In the genomic region with DNA sequence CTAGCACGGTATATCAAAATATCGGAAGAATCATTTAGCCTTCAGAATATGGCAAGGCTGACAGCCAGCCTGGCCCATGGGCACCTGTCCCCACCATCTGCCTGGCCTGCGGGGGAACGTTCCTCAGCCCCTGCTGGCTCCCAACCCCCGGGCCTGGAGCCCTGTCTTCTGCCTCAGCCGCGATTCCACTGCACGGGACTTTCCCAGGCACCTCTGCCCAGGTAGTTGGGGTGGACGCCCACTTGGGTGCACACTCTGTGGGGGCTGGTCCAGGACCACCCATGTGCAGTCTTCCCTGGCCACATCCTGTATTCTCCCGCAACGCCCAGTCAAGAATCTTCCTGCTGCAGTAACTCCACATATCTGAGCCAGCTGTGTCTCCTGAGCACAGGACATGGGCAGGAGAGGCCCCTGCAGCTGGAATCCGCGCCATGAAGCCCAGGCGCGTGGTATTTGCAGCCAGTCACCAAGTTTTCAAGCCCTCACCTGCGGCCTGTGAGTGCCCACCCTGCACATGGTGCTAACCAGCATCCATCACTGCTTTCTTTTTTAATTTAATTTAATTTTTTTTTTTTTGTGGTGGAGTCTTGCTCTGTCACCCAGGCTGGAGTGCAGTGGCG, we compare ENCODE assay signal across 14 cellular contexts.
DNase-seq lines count a peak whose midpoint lies in the region; ATAC-seq, FAIRE-seq and TF ChIP-seq lines count a peak whose summit lies in the region.
"Had no signal": no experiment of that assay in that cellular context is flagged by ENCODE, and none has a peak within 500 bp of the region (broad histone marks: within the 10 kb centered on the region; RNA-seq: fewer than 3 reads in every experiment).

No MANE protein-coding gene starts in this region.

- TF ChIP-seq EP300 in HepG2 (IDR thresholded peaks at IDR 0.05; ENCODE audit: low read depth in 2 of 2, low read length in 2 of 2) (no peak), HepG2 (CRISPR knock-in tag; IDR thresholded peaks at IDR 0.05; ENCODE audit: borderline replicate concordance) (no peak)

- H3K27ac Mint-ChIP-seq in chondrocyte (ENCODE audit: unreplicated experiment) = no peak overlapping the region
- H3K27ac Mint-ChIP-seq in natural killer cell = no peak overlapping the region

- H3K4me3 Mint-ChIP-seq in chondrocyte (ENCODE audit: unreplicated experiment) (no peak overlapping the region), natural killer cell (no peak overlapping the region)

- intact Hi-C loops in right lobe of liver (cut with DNase I) (loop anchor here in 1 of 2 donors (10.0 kb wide), 1 partner anchor 318 kb away; no protein-coding TSS in a partner anchor), HepG2 (cut with micrococcal nuclease; ENCODE audit: unreplicated experiment) (no loop called here), natural killer cell (cut with micrococcal nuclease) (no loop called here), uterus (cut with DNase I; ENCODE audit: low total_unique reads) (no loop called here)

- no peak for TF ChIP-seq RAD21 in HepG2 (CRISPR knock-in tag; IDR thresholded peaks at IDR 0.05)

- peak; percentile 13 to 43 (median 38) for DNase-seq in right lobe of liver
- no peak for DNase-seq in HepG2 (ENCODE audit: low spot score)
- DNase-seq in chondrocyte (ENCODE audit: low spot score) = peak; percentile 68
- peak; percentile 9 for DNase-seq in natural killer cell
- DNase-seq in uterus = peak; percentile 7 to 8
- DNase-seq in activated CD4-positive, CD25-positive, alpha-beta regulatory T cell treated with anti-CD3 and anti-CD28 coated beads, Interleukin-2, amount 50 U/mL, for 72 hours = no peak
- no peak for DNase-seq in Kasumi-1 (lab: John Stamatoyannopoulos, UW)
- DNase-seq: NCI-H146, NCI-H69, SHP77 treated with DMSO at 0.1 percent for 48 hours had no signal

- H3K4me1 Mint-ChIP-seq in chondrocyte (ENCODE audit: low read depth) = no peaks in the 10 kb centered on the region
- peaks cover 0 to 5% of the 10 kb centered on the region in 2 donors for H3K4me1 Mint-ChIP-seq in natural killer cell

- H3K4me1 ChIP-seq in right lobe of liver (no peaks in the 10 kb centered on the region), HepG2 (ENCODE audit: insufficient read depth, low read length) (no peaks in the 10 kb centered on the region), uterus (no peaks in the 10 kb centered on the region)

- in situ Hi-C loops in HepG2 (cut with HindIII; ENCODE audit: extremely low pct_ligation_motif_present, low pct_unique_long_range_greater_than_20kb) = loop anchor here (10.0 kb wide), 1 partner anchor 328 kb away; no protein-coding TSS in a partner anchor

- no peak overlapping the region for H3K4me2 ChIP-seq in HepG2 (ENCODE audit: low read depth, low read length)

- peaks cover 35% of the 10 kb centered on the region for H3K27me3 Mint-ChIP-seq in chondrocyte (ENCODE audit: low read depth)
- peaks cover 13 to 21% of the 10 kb centered on the region in 2 donors for H3K27me3 Mint-ChIP-seq in natural killer cell (ENCODE audit: low read depth in 2 of 2)

- ATAC-seq in right lobe of liver (no peak), HepG2 (no peak), natural killer cell (no peak), HG03025 (IDR thresholded peaks at IDR 0.05; ENCODE audit: low FRiP score, unreplicated experiment) (no peak)

- POLR2A ChIA-PET in HepG2 (lab: Yijun Ruan, JAX) = no interaction called here

- TF ChIP-seq CTCF in right lobe of liver (IDR thresholded peaks at IDR 0.05) (no peak), HepG2 (CRISPR knock-in tag; IDR thresholded peaks at IDR 0.05) (no peak), chondrocyte (IDR thresholded peaks at IDR 0.05) (no peak), natural killer cell (IDR thresholded peaks at IDR 0.05) (no peak), uterus (IDR thresholded peaks at IDR 0.05) (no peak)

- H2AFZ ChIP-seq in HepG2 (ENCODE audit: low read length) = no peak overlapping the region

- H3K9me3 Mint-ChIP-seq in chondrocyte (ENCODE audit: low read depth) = no peaks in the 10 kb centered on the region
- H3K9me3 Mint-ChIP-seq in natural killer cell = no peaks in the 10 kb centered on the region

- no peaks in the 10 kb centered on the region for H3K36me3 Mint-ChIP-seq in chondrocyte (ENCODE audit: low read depth)
- H3K36me3 Mint-ChIP-seq in natural killer cell = no peaks in the 10 kb centered on the region

- CTCF ChIA-PET in HepG2 (lab: Yijun Ruan, JAX; ENCODE audit: low intra/inter-chr PET ratio, low total read pairs) = no interaction called here

- H3K27ac ChIP-seq in right lobe of liver (no peak overlapping the region), HepG2 (ENCODE audit: extremely low read length, insufficient read depth, low read length) (no peak overlapping the region), uterus (no peak overlapping the region)
- H3K27ac ChIP-seq: BLaER1 treated with 17β-estradiol and CSF1 and Interleukin-3, amounts not matched to agents 10 nM and 100 nM had no signal

- no peak overlapping the region for H3K9ac ChIP-seq in HepG2 (ENCODE audit: insufficient read depth, low read depth, low read length)
- H3K9ac ChIP-seq: BLaER1 treated with 17β-estradiol and CSF1 and Interleukin-3, amounts not matched to agents 10 nM and 100 nM had no signal

- H3K9me3 ChIP-seq in right lobe of liver (no peaks in the 10 kb centered on the region), HepG2 (ENCODE audit: low read length) (no peaks in the 10 kb centered on the region), uterus (no peaks in the 10 kb centered on the region)
- H3K9me3 ChIP-seq: BLaER1 treated with 17β-estradiol and CSF1 and Interleukin-3, amounts not matched to agents 10 nM and 100 nM had no signal

- TF ChIP-seq POLR2A in right lobe of liver (IDR thresholded peaks at IDR 0.05) (no peak), HepG2 (IDR thresholded peaks at IDR 0.05; ENCODE audit: insufficient read depth in 1 of 2, low read depth in 2 of 2, low read length in 2 of 2) (no peak), uterus (IDR thresholded peaks at IDR 0.05) (no peak)

- H4K20me1 ChIP-seq in HepG2 (ENCODE audit: insufficient read depth, low read length) = peaks cover 6% of the 10 kb centered on the region; the same call in 1 of the 2 replicates

- no TSS peak for BruUV-seq in HepG2 (replicated peaks; lab: Mats Ljungman, UMichigan)

- FAIRE-seq in HepG2 (lab: Jason Lieb, UNC) = no peak
- FAIRE-seq: bronchial epithelial cell, G401.6 had no signal

- H3K27me3 ChIP-seq in right lobe of liver (no peaks in the 10 kb centered on the region), HepG2 (ENCODE audit: control insufficient read depth in 1 of 2, insufficient read depth in 2 of 2, low read length in 2 of 2) (peaks cover 34 to 94% of the 10 kb centered on the region in 2 experiments), uterus (no peaks in the 10 kb centered on the region)
- H3K27me3 ChIP-seq: BLaER1 treated with 17β-estradiol and CSF1 and Interleukin-3, amounts not matched to agents 10 nM and 100 nM had no signal

- H3K36me3 ChIP-seq in right lobe of liver (no peaks in the 10 kb centered on the region), HepG2 (replicated peaks in 1 of 2; ENCODE audit: control insufficient read depth in 1 of 2, insufficient read depth in 2 of 2, low read length in 2 of 2) (no peaks in the 10 kb centered on the region), uterus (no peaks in the 10 kb centered on the region)
- H3K36me3 ChIP-seq: BLaER1 treated with 17β-estradiol and CSF1 and Interleukin-3, amounts not matched to agents 10 nM and 100 nM had no signal

- WGBS in right lobe of liver (ENCODE audit: insufficient coverage, low coverage, low lambda C conversion rate, missing lambda C conversion rate) = 73% methylated on average over 9 of the region's 17 CpGs
- 27% methylated on average over 7 of the region's 17 CpGs for WGBS in HepG2 (ENCODE audit: low lambda C conversion rate)

- H3K79me2 ChIP-seq in HepG2 (ENCODE audit: insufficient read depth, low read length) = no peaks in the 10 kb centered on the region

- H3K4me3 ChIP-seq in right lobe of liver (no peak overlapping the region), HepG2 (replicated peaks in 1 of 3; ENCODE audit: insufficient read depth in 1 of 3, low read depth in 2 of 3, low read length in 3 of 3) (no peak overlapping the region), uterus (no peak overlapping the region)
- H3K4me3 ChIP-seq: BLaER1 treated with 17β-estradiol and CSF1 and Interleukin-3, amounts not matched to agents 10 nM and 100 nM had no signal

TF ChIP-seq in HepG2, 621 proteins besides CTCF, POLR2A, EP300 and RAD21 (continues in another document):
- TF ChIP-seq, protein P1, sequence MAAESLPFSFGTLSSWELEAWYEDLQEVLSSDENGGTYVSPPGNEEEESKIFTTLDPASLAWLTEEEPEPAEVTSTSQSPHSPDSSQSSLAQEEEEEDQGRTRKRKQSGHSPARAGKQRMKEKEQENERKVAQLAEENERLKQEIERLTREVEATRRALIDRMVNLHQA (CRISPR knock-in tag; IDR thresholded peaks at IDR 0.05) = no peak
- TF ChIP-seq ZNF577 (CRISPR knock-in tag; IDR thresholded peaks at IDR 0.05; ENCODE audit: borderline replicate concordance, low read depth) (no peak), SPEN (CRISPR knock-in tag; IDR thresholded peaks at IDR 0.05; ENCODE audit: low read depth) (no peak), GABPA (IDR thresholded peaks at IDR 0.05; ENCODE audit: low read depth, low read length) (no peak), GABPA (CRISPR knock-in tag; IDR thresholded peaks at IDR 0.05; ENCODE audit: low read depth) (no peak), ZNF484 (CRISPR knock-in tag; IDR thresholded peaks at IDR 0.05; ENCODE audit: borderline replicate concordance, low read depth) (no peak)
- TF ChIP-seq, protein P2, sequence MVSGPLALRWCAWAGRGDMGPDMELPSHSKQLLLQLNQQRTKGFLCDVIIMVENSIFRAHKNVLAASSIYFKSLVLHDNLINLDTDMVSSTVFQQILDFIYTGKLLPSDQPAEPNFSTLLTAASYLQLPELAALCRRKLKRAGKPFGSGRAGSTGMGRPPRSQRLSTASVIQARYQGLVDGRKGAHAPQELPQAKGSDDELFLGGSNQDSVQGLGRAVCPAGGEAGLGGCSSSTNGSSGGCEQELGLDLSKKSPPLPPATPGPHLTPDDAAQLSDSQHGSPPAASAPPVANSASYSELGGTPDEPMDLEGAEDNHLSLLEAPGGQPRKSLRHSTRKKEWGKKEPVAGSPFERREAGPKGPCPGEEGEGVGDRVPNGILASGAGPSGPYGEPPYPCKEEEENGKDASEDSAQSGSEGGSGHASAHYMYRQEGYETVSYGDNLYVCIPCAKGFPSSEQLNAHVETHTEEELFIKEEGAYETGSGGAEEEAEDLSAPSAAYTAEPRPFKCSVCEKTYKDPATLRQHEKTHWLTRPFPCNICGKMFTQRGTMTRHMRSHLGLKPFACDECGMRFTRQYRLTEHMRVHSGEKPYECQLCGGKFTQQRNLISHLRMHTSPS (CRISPR knock-in tag; IDR thresholded peaks at IDR 0.05; ENCODE audit: low read depth) = no peak

Comparison
In these comparisons a context has a peak if more than half of its experiments do, and no peak if none do; other contexts are left out.
1. DNase-seq: peak in right lobe of liver (3 of 3), chondrocyte (single experiment), natural killer cell (single experiment) and uterus (2 of 2); none in HepG2 (single experiment), activated CD4-positive, CD25-positive, alpha-beta regulatory T cell treated with anti-CD3 and anti-CD28 coated beads, Interleukin-2, amount 50 U/mL, for 72 hours (single experiment) and Kasumi-1 (0 of 2).